Comparison of ENCODE assay signal across 29 cellular contexts in the genomic region with DNA sequence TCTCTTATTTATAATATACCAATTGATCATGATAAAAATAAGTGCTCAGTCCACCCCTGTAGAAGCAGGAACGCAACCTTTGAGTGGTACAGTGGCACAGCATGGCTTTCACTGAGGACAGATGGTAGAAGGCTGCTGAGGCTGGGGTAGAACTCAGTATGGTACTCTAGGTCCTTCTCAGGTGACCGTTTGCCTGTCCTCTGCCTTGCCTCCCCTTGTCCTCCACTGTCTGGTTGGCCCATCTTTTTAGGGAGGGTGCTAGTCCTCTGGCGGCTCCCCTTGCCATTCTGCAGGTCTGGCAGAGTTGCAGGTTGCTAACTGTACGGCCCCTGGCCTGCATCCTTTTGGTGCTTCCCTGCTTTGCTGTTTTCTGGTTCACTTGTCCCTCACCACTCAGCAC.
"Had no signal": no experiment of that assay in that cellular context is flagged by ENCODE, and none has a peak within 500 bp of the region (broad histone marks: within the 10 kb centered on the region; RNA-seq: fewer than 3 reads in every experiment).

No MANE protein-coding gene starts in this region.

- DNase-seq: nephron progenitor cell; nucleus accumbens; ovary; posterior cingulate gyrus; psoas muscle; right cardiac atrium; right lobe of liver; sigmoid colon; small intestine; stimulated activated CD4-positive, alpha-beta T cell treated with anti-CD3 and anti-CD28 coated beads, Interleukin-15, amount 100 ng/mL, for 24 hours; stimulated activated CD4-positive, alpha-beta T cell treated with anti-CD3 and anti-CD28 coated beads, Interleukin-2, amount 100 ng/mL, for 24 hours; stimulated activated CD4-positive, alpha-beta T cell treated with anti-CD3 and anti-CD28 coated beads, Interleukin-2, amount 100 ng/mL, for 48 hours; stimulated activated CD4-positive, alpha-beta T cell treated with anti-CD3 and anti-CD28 coated beads, Interleukin-4, amount 100 ng/mL, for 24 hours; stimulated activated naive B cell treated with anti-CD40 and anti-IgM and Interleukin-4, amounts not matched to agents 10 μg/mL and 1 μg/mL and 100 μg/mL, for 72 hours; stimulated activated naive CD4-positive, alpha-beta T cell treated with Interleukin-2 at 50 U/mL for 16 hours; stomach; thyroid gland; trophoblast cell; upper lobe of left lung had no signal

- H3K27me3 ChIP-seq: neutrophil, ovary, right lobe of liver, stomach, thyroid gland, tibial nerve, upper lobe of left lung, vagina had no signal

- H3K36me3 Mint-ChIP-seq: natural killer cell treated with Interleukin-12 subunit alpha and Interleukin-12 subunit beta and Interleukin-15 and Interleukin-18, amount 100 ng/mL, for 72 hours; stimulated activated naive B cell treated with anti-CD40 and anti-IgM and Interleukin-4, amounts not matched to agents 10 μg/mL and 1 μg/mL and 100 μg/mL, for 72 hours had no signal

- H3K4me3 Mint-ChIP-seq: natural killer cell treated with Interleukin-12 subunit alpha and Interleukin-12 subunit beta and Interleukin-15 and Interleukin-18, amount 100 ng/mL, for 72 hours; nephron progenitor cell; neural crest cell; stimulated activated effector memory CD8-positive, alpha-beta T cell treated with anti-CD3 and anti-CD28 coated beads, Interleukin-12 subunit alpha, Interleukin-12 subunit beta, amount 100 ng/mL, for 72 hours; stimulated activated naive B cell treated with anti-CD40 and anti-IgM and Interleukin-4, amounts not matched to agents 10 μg/mL and 1 μg/mL and 100 μg/mL, for 72 hours; stimulated activated naive CD8-positive, alpha-beta T cell treated with anti-CD3 and anti-CD28 coated beads, Interleukin-15, Interleukin-2, amounts not matched to agents 100 ng/mL and 50 ng/mL, for 24 hours had no signal

- H3K27me3 Mint-ChIP-seq: stimulated activated naive CD8-positive, alpha-beta T cell treated with anti-CD3 and anti-CD28 coated beads, Interleukin-15, Interleukin-2, amounts not matched to agents 100 ng/mL and 50 ng/mL, for 24 hours had no signal

- H3K4me3 ChIP-seq: ovary, psoas muscle, right lobe of liver, sigmoid colon, stomach, thoracic aorta, thyroid gland, tibial nerve, upper lobe of left lung, vagina had no signal

- H3K9me3 Mint-ChIP-seq: natural killer cell treated with Interleukin-12 subunit alpha and Interleukin-12 subunit beta and Interleukin-15 and Interleukin-18, amount 100 ng/mL, for 72 hours; nephron progenitor cell; neural crest cell; stimulated activated effector memory CD8-positive, alpha-beta T cell treated with anti-CD3 and anti-CD28 coated beads, Interleukin-12 subunit alpha, Interleukin-12 subunit beta, amount 100 ng/mL, for 72 hours; stimulated activated naive B cell treated with anti-CD40 and anti-IgM and Interleukin-4, amounts not matched to agents 10 μg/mL and 1 μg/mL and 100 μg/mL, for 72 hours; stimulated activated naive CD8-positive, alpha-beta T cell treated with anti-CD3 and anti-CD28 coated beads, Interleukin-15, Interleukin-2, amounts not matched to agents 100 ng/mL and 50 ng/mL, for 24 hours had no signal

- H3K27ac Mint-ChIP-seq: natural killer cell treated with Interleukin-12 subunit alpha and Interleukin-12 subunit beta and Interleukin-15 and Interleukin-18, amount 100 ng/mL, for 72 hours; nephron progenitor cell; progenitor cell of endocrine pancreas; stimulated activated effector memory CD8-positive, alpha-beta T cell treated with anti-CD3 and anti-CD28 coated beads, Interleukin-12 subunit alpha, Interleukin-12 subunit beta, amount 100 ng/mL, for 72 hours; stimulated activated naive B cell treated with anti-CD40 and anti-IgM and Interleukin-4, amounts not matched to agents 10 μg/mL and 1 μg/mL and 100 μg/mL, for 72 hours; stimulated activated naive CD8-positive, alpha-beta T cell treated with anti-CD3 and anti-CD28 coated beads, Interleukin-15, Interleukin-2, amounts not matched to agents 100 ng/mL and 50 ng/mL, for 24 hours had no signal

- H3K36me3 ChIP-seq: ovary, right lobe of liver, sigmoid colon, stomach, thoracic aorta, thyroid gland, tibial nerve, upper lobe of left lung, vagina had no signal

- H3K27ac ChIP-seq: neutrophil, ovary, parathyroid adenoma, psoas muscle, right lobe of liver, sigmoid colon, stomach, thoracic aorta, thyroid gland, tibial nerve, upper lobe of left lung, vagina had no signal

- H3K9me3 ChIP-seq: neutrophil, ovary, psoas muscle, right lobe of liver, sigmoid colon, stomach, thoracic aorta, thyroid gland, tibial nerve, upper lobe of left lung, vagina had no signal

- H3K4me1 ChIP-seq: psoas muscle, right lobe of liver, sigmoid colon, thyroid gland, tibial nerve, upper lobe of left lung, vagina had no signal

- H3K4me1 Mint-ChIP-seq: neural crest cell; stimulated activated effector memory CD8-positive, alpha-beta T cell treated with anti-CD3 and anti-CD28 coated beads, Interleukin-12 subunit alpha, Interleukin-12 subunit beta, amount 100 ng/mL, for 72 hours; stimulated activated naive B cell treated with anti-CD40 and anti-IgM and Interleukin-4, amounts not matched to agents 10 μg/mL and 1 μg/mL and 100 μg/mL, for 72 hours had no signal
